ENCODE assay signal across 21 cellular contexts in the genomic region with DNA sequence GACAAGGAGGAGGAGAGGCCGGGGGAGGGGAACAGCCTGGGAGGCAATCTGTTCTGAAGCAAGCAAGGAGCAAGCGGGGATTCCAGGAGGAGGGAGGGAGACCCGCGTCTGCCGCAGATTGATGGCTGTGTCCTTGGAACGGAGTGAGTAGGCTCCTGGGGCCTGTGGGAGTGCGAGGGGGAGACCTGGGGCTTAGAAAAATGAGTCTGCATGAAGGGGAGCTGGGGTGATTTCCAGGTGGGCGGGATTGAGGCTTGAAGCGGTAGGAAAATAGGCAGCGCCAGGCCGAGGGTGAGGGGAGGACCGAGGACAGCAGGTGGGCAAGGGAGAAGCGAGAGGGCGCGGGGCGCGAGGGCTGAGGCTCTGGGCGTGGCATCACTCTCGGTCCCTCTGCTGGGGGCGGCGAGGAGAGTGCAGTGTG. TPM values are rescaled to one million over a fixed set of nuclear protein-coding genes. Genes with fewer than 3 reads are reported as not detected.
A peak's percentile ranks its signal among the peaks of the same experiment; 100 is the strongest.
DNase-seq lines count a peak whose midpoint lies in the region; ATAC-seq lines count a peak whose summit lies in the region.
"Had no signal": no experiment of that assay in that cellular context is flagged by ENCODE, and none has a peak within 500 bp of the region (broad histone marks: within the 10 kb centered on the region; RNA-seq: fewer than 3 reads in every experiment).

No MANE protein-coding gene starts in this region.

- H2AK5ac ChIP-seq in neuronal stem cell (ENCODE audit: low read depth, low read length): no peak overlapping the region

- H3K36me3 ChIP-seq in H7 (replicated peaks; ENCODE audit: control insufficient read depth, insufficient read depth, low read length) (no peaks in the 10 kb centered on the region), neuronal stem cell (replicated peaks in 1 of 2; ENCODE audit: control insufficient read depth in 2 of 2, insufficient read depth in 2 of 2, low read length in 2 of 2) (no peaks in the 10 kb centered on the region)
- H3K36me3 ChIP-seq: cardiac muscle cell, vagina had no signal

- H4K8ac ChIP-seq in neuronal stem cell (ENCODE audit: low read depth, low read length): no peak overlapping the region

- peak overlapping the region; percentile 76 for H3K4me2 ChIP-seq in neuronal stem cell (ENCODE audit: insufficient read depth, low read length, poor library complexity, severe bottlenecking)

- H3K4me1 ChIP-seq in neuronal stem cell (ENCODE audit: control insufficient read depth in 2 of 2, insufficient read depth in 1 of 2, low read depth in 1 of 2, low read length in 2 of 2): peaks cover 12 to 17% of the 10 kb centered on the region in 2 donors

- DNase-seq in H7 (peak; percentile 75), NCI-H2227 treated with DMSO at 0.1 percent for 48 hours (lab: John Stamatoyannopoulos, UW) (peak; percentile 43), iPS DF 19.7 (ENCODE audit: low read depth, low spot score) (peak; percentile 15), neuronal stem cell (ENCODE audit: low spot score) (peak; percentile 27), COR-L47 (lab: John Stamatoyannopoulos, UW) (no peak), left colon (no peak), RPMI8226 (no peak), kidney glomerular epithelial cell (lab: John Stamatoyannopoulos, UW) (no peak)
- DNase-seq: activated CD4-positive, alpha-beta T cell treated with anti-CD3 and anti-CD28 coated beads for 4 hours; activated naive CD8-positive, alpha-beta T cell treated with anti-CD3 and anti-CD28 coated beads, Interleukin-2, amount 10 ng/mL, durations not matched to agents 7 days and 5 days; effector CD4-positive, alpha-beta T cell; HFFc6; immature natural killer cell; NCI-H2029 treated with DMSO at 0.1 percent for 48 hours; occipital lobe; SHP77; stimulated activated naive CD8-positive, alpha-beta T cell treated with anti-CD3 and anti-CD28 coated beads, Interleukin-15, Interleukin-2, amounts not matched to agents 100 U/mL and 50 U/mL, for 24 hours had no signal

- H2BK12ac ChIP-seq in neuronal stem cell (ENCODE audit: low read length): no peak overlapping the region

- H3K4me3 ChIP-seq in H7 (ENCODE audit: insufficient read depth, low read depth, low read length): peak overlapping the region; percentile 57
- H3K4me3 ChIP-seq in neuronal stem cell (ENCODE audit: low read length in 2 of 2): peak overlapping the region; percentile 45
- H3K4me3 ChIP-seq: cardiac muscle cell, skin epidermis, vagina had no signal

- peaks cover 27% of the 10 kb centered on the region for H3K27me3 ChIP-seq in H7 (ENCODE audit: control insufficient read depth, insufficient read depth, low read length)
- H3K27me3 ChIP-seq in neuronal stem cell (ENCODE audit: control insufficient read depth in 3 of 3, insufficient read depth in 3 of 3, low read depth in 1 of 3, low read length in 3 of 3): no peaks in the 10 kb centered on the region

- H3K9ac ChIP-seq in neuronal stem cell (ENCODE audit: low read depth, low read length, poor library complexity): peak overlapping the region; percentile 74

- H3K79me1 ChIP-seq in neuronal stem cell (ENCODE audit: low read depth, low read length): no peaks in the 10 kb centered on the region

- H2BK15ac ChIP-seq in neuronal stem cell (ENCODE audit: low read length): peak overlapping the region; percentile 52

- peak overlapping the region; percentile 27 for H2BK5ac ChIP-seq in neuronal stem cell (ENCODE audit: low read length)

- no peak overlapping the region for H3K23ac ChIP-seq in neuronal stem cell (ENCODE audit: low read depth, low read length, poor library complexity)

- intact Hi-C loops in left colon (cut with DNase I, micrococcal nuclease): no loop called here

- ATAC-seq in left colon: no peak
- ATAC-seq: stimulated activated naive CD8-positive, alpha-beta T cell treated with anti-CD3 and anti-CD28 coated beads, Interleukin-15, Interleukin-2, amounts not matched to agents 100 U/mL and 50 U/mL, for 24 hours had no signal

- H3K14ac ChIP-seq in neuronal stem cell (ENCODE audit: low read length): no peak overlapping the region

- H2BK120ac ChIP-seq in neuronal stem cell (ENCODE audit: low read depth, low read length): peak overlapping the region; percentile 10

- H3K18ac ChIP-seq in neuronal stem cell (ENCODE audit: low read length): peak overlapping the region; percentile 86

- H3K4ac ChIP-seq in neuronal stem cell (ENCODE audit: low read length): no peak overlapping the region

- no peak overlapping the region for H3K27ac ChIP-seq in neuronal stem cell (replicated peaks; ENCODE audit: low read length)
- H3K27ac ChIP-seq: cardiac muscle cell, skin epidermis, vagina had no signal

- H3K9me3 ChIP-seq in neuronal stem cell (replicated peaks in 1 of 2; ENCODE audit: control insufficient read depth in 2 of 2, insufficient read depth in 1 of 2, low read depth in 1 of 2, low read length in 2 of 2): no peaks in the 10 kb centered on the region
- H3K9me3 ChIP-seq: vagina had no signal

- H4K91ac ChIP-seq in neuronal stem cell (ENCODE audit: low read depth, low read length, poor library complexity): no peak overlapping the region

- H2AFZ ChIP-seq in neuronal stem cell (ENCODE audit: low read length): peak overlapping the region; percentile 96

- WGBS in neuronal stem cell (ENCODE audit: extremely low coverage in 2 of 2, insufficient read length in 2 of 2, insufficient replicate concordance in 1 of 2), 2 donors: no CpG with 5 or more reads among the region's 21 CpGs

RNA-seq across cellular contexts. Expression of a gene that starts 1.6 kb away (rescaled TPM):
- 0.04 and 0.10 TPM in 2 replicates for total RNA-seq in H7 (2014; rRNA removed; shearing (Covaris generic))
- 4.3 TPM for polyA plus RNA-seq in neuronal stem cell (2013, experiment 1 of 2)
- polyA plus RNA-seq in neuronal stem cell (2013, experiment 2 of 2): 4.4 TPM
- under 1 TPM; 0.09 to 0.45 TPM for total RNA-seq in left colon
- total RNA-seq: activated naive CD8-positive, alpha-beta T cell treated with anti-CD3 and anti-CD28 coated beads, Interleukin-2, amount 10 ng/mL, durations not matched to agents 7 days and 5 days; HFFc6; mesenteric fat pad had no signal
- polyA plus RNA-seq: cardiac muscle cell, immature natural killer cell had no signal

RNA-seq across cellular contexts. Expression of a gene that starts 56.9 kb away (rescaled TPM):
- 1.4 and 3.4 TPM in 2 replicates for total RNA-seq in H7 (2014; rRNA removed; shearing (Covaris generic))
- polyA plus RNA-seq in neuronal stem cell (2013, experiment 1 of 2): 1.6 TPM
- 1.6 TPM for polyA plus RNA-seq in neuronal stem cell (2013, experiment 2 of 2)
- total RNA-seq in left colon: 1 to 10 TPM; 3.5 to 3.6 TPM
- total RNA-seq: activated naive CD8-positive, alpha-beta T cell treated with anti-CD3 and anti-CD28 coated beads, Interleukin-2, amount 10 ng/mL, durations not matched to agents 7 days and 5 days; HFFc6 had no signal

Comparison
In these comparisons a context has a peak if more than half of its experiments do, and no peak if none do; other contexts are left out.
1. DNase-seq: peak in H7 (single experiment), NCI-H2227 treated with DMSO at 0.1 percent for 48 hours (single experiment), iPS DF 19.7 (single experiment) and neuronal stem cell (single experiment); none in COR-L47 (single experiment), left colon (0 of 2), RPMI8226 (single experiment) and kidney glomerular epithelial cell (single experiment).